1 cellular context compared by ENCODE assay signal in the genomic region with DNA sequence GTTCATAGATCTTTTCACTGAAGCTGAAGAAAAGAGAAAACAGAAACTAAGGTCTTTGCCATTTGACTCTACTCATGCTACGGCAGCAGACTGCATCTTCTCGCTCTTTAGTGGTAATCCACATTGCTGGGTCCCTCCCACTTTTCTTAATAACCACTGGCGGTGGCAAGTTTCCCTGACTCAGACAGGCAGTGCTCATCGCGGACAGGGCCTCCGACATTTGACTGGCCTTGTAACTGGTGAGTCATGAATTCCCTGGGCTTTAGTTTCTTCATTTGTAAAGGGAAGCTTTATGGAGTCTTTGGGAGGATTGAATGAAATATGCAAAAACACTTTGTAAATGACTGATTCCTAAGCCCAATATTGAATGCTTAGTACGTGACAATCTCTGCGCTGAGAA.
TF ChIP-seq lines count a peak whose summit lies in the region.

No MANE protein-coding gene starts in this region.

TF ChIP-seq in IMR-90, 13 proteins besides CTCF, POLR2A, EP300 and RAD21 (continued from another document):
- TF ChIP-seq, protein P1, sequence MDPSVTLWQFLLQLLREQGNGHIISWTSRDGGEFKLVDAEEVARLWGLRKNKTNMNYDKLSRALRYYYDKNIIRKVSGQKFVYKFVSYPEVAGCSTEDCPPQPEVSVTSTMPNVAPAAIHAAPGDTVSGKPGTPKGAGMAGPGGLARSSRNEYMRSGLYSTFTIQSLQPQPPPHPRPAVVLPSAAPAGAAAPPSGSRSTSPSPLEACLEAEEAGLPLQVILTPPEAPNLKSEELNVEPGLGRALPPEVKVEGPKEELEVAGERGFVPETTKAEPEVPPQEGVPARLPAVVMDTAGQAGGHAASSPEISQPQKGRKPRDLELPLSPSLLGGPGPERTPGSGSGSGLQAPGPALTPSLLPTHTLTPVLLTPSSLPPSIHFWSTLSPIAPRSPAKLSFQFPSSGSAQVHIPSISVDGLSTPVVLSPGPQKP (IDR thresholded peaks at IDR 0.05; ENCODE audit: borderline replicate concordance, low read depth, low read length), result no peak
TF ChIP-seq in IMR-90: peak in this region for 4.
